In the genomic region with DNA sequence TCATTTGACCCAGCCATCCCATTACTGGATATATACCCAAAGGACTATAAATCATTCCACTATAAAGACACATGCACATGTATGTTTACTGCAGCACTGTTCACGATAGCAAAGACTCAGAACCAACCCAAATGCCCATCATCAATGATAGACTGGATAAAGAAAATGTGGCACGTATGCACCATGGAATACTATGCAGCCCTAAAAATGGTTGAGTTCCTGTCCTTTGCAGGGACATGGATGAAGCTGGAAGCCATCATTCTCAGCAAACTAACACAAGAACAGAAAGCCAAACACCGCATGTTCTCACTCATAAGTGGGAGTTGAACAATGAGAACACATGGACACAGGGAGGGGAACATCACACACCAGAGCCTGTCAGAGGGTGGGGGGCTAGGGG, we compare ENCODE assay signal across 6 cellular contexts. TPM values are rescaled to one million over a fixed set of nuclear protein-coding genes. Genes with fewer than 3 reads are reported as not detected.
DNase-seq lines count a peak whose midpoint lies in the region; ATAC-seq, FAIRE-seq and TF ChIP-seq lines count a peak whose summit lies in the region.
"Not testable (repeated sequence)": the region's sequence is repeated elsewhere in the genome, so short reads cannot be mapped to it uniquely, and the experiment has no call there.

No MANE protein-coding gene starts in this region.

- not testable (repeated sequence) for H2BK5ac ChIP-seq in IMR-90 (ENCODE audit: low read depth, low read length, poor library complexity, severe bottlenecking)

- H3K27ac Mint-ChIP-seq in CD4-positive, alpha-beta T cell = peak overlapping the region; percentile 37
- peak overlapping the region; percentile 47 for H3K27ac Mint-ChIP-seq in activated naive CD8-positive, alpha-beta T cell treated with anti-CD3 and anti-CD28 coated beads for 36 hours
- H3K27ac Mint-ChIP-seq in progenitor cell of endocrine pancreas = peak overlapping the region; percentile 85

- not testable (repeated sequence) for H4K5ac ChIP-seq in IMR-90 (ENCODE audit: low read depth, low read length)

- H3K4me3 Mint-ChIP-seq in CD4-positive, alpha-beta T cell; activated naive CD8-positive, alpha-beta T cell treated with anti-CD3 and anti-CD28 coated beads for 36 hours; progenitor cell of endocrine pancreas (ENCODE audit: low read depth): not testable (repeated sequence)

- not testable (repeated sequence) for H2AK9ac ChIP-seq in IMR-90 (replicated peaks; ENCODE audit: low read depth, low read length, poor library complexity)

- H3K36me3 ChIP-seq in IMR-90 (ENCODE audit: control insufficient read depth, insufficient read depth, low read length) (peaks cover 20% of the 10 kb centered on the region), K562 (ENCODE audit: control insufficient read depth, insufficient read depth, low read length) (peaks cover 56% of the 10 kb centered on the region)

- H3K14ac ChIP-seq in IMR-90 (replicated peaks; ENCODE audit: low read depth, low read length) = not testable (repeated sequence)

- peak overlapping the region; percentile 42; the same call in 2 of the 3 replicates for H3K4me2 ChIP-seq in A549
- H3K4me2 ChIP-seq in IMR-90 (ENCODE audit: low read depth, low read length); K562 (ENCODE audit: insufficient read depth, low read length): not testable (repeated sequence)

- not testable (repeated sequence) for H2BK120ac ChIP-seq in IMR-90 (ENCODE audit: low read depth, low read length)

- not testable (repeated sequence) for H2BK15ac ChIP-seq in IMR-90 (ENCODE audit: low read depth, low read length)

- not testable (repeated sequence) for H3K18ac ChIP-seq in IMR-90 (ENCODE audit: low read depth, low read length)

- H2AK5ac ChIP-seq in IMR-90 (ENCODE audit: low read depth, low read length) = not testable (repeated sequence)

- H4K20me1 ChIP-seq in IMR-90 (ENCODE audit: insufficient read depth, low read length); K562 (replicated peaks; ENCODE audit: control insufficient read depth, insufficient read depth, low read length): not testable (repeated sequence)

- 95% methylated on average over 3 of the region's 3 CpGs for WGBS in A549 (ENCODE audit: missing lambda C conversion rate)
- WGBS in IMR-90 (ENCODE audit: extremely low coverage in 2 of 2, insufficient read length in 1 of 2), 2 experiments = no CpG with 5 or more reads among the region's 3 CpGs
- 100% methylated on average over 3 of the region's 3 CpGs for WGBS in K562 (ENCODE audit: insufficient coverage, low coverage, missing lambda C conversion rate)

- peaks cover 12% of the 10 kb centered on the region for H3K9me3 Mint-ChIP-seq in CD4-positive, alpha-beta T cell
- H3K9me3 Mint-ChIP-seq in activated naive CD8-positive, alpha-beta T cell treated with anti-CD3 and anti-CD28 coated beads for 36 hours = peaks cover 26% of the 10 kb centered on the region
- peaks cover 38% of the 10 kb centered on the region for H3K9me3 Mint-ChIP-seq in progenitor cell of endocrine pancreas (ENCODE audit: low read depth)

- not testable (repeated sequence) for FAIRE-seq in A549 (lab: Jason Lieb, UNC); K562 (lab: Jason Lieb, UNC)

- not testable (repeated sequence) for H3K27me3 ChIP-seq in CD4-positive, alpha-beta T cell (ENCODE audit: control insufficient read depth, insufficient read depth, low read length); IMR-90 (ENCODE audit: control insufficient read depth, insufficient read depth, low read length); K562 (ENCODE audit: control insufficient read depth in 2 of 2, insufficient read depth in 2 of 2, low read length in 2 of 2)

- ATAC-seq in A549; CD4-positive, alpha-beta T cell (ENCODE audit: poor library complexity); IMR-90 (ENCODE audit: low read depth); K562: not testable (repeated sequence)

- H4K91ac ChIP-seq in IMR-90 (ENCODE audit: insufficient read depth, low read depth, low read length) = not testable (repeated sequence)

- not testable (repeated sequence) for TF ChIP-seq POLR2A in A549 (IDR thresholded peaks at IDR 0.05; ENCODE audit: low read length); IMR-90 (IDR thresholded peaks at IDR 0.05; ENCODE audit: low read depth, low read length); K562 (conservative IDR thresholded peaks at IDR 0.05)

- POLR2A ChIA-PET in A549 (lab: Yijun Ruan, JAX); CD4-positive, alpha-beta T cell (lab: Charles Lee); IMR-90 (lab: Charles Lee; ENCODE audit: unreplicated experiment); K562 (lab: Yijun Ruan, JAX): not testable (repeated sequence)

- intact Hi-C loops in CD4-positive, alpha-beta T cell (cut with DNase I, micrococcal nuclease); IMR-90 (cut with micrococcal nuclease); K562 (cut with micrococcal nuclease): not testable (repeated sequence)

- not testable (repeated sequence) for H3K9ac ChIP-seq in IMR-90 (ENCODE audit: low read depth, low read length); K562 (ENCODE audit: insufficient read depth in 1 of 2, low read depth in 2 of 2, low read length in 2 of 2)

- not testable (repeated sequence) for H2AFZ ChIP-seq in IMR-90 (replicated peaks; ENCODE audit: low read length, poor library complexity); K562 (ENCODE audit: low read depth, low read length)

- H3K4ac ChIP-seq in IMR-90 (ENCODE audit: low read depth, low read length) = not testable (repeated sequence)

- in situ Hi-C loops in IMR-90 (cut with MboI; ENCODE audit: low sequenced_read_pairs); K562 (cut with MboI): not testable (repeated sequence)

- not testable (repeated sequence) for H3K27me3 Mint-ChIP-seq in CD4-positive, alpha-beta T cell; activated naive CD8-positive, alpha-beta T cell treated with anti-CD3 and anti-CD28 coated beads for 36 hours; progenitor cell of endocrine pancreas

- H3K36me3 Mint-ChIP-seq in CD4-positive, alpha-beta T cell (ENCODE audit: low read depth) = peaks cover 99% of the 10 kb centered on the region
- H3K36me3 Mint-ChIP-seq in activated naive CD8-positive, alpha-beta T cell treated with anti-CD3 and anti-CD28 coated beads for 36 hours = peaks cover 81% of the 10 kb centered on the region
- H3K36me3 Mint-ChIP-seq in progenitor cell of endocrine pancreas (ENCODE audit: insufficient read depth) = peaks cover 60% of the 10 kb centered on the region

- H2BK20ac ChIP-seq in IMR-90 (ENCODE audit: low read depth, low read length) = not testable (repeated sequence)

- not testable (repeated sequence) for TF ChIP-seq RAD21 in A549 (conservative IDR thresholded peaks at IDR 0.05 in 1 of 2, IDR thresholded peaks at IDR 0.05 in 1 of 2); IMR-90 (IDR thresholded peaks at IDR 0.05; ENCODE audit: low read length); K562 (CRISPR knock-in tag; conservative IDR thresholded peaks at IDR 0.05 in 1 of 2, IDR thresholded peaks at IDR 0.05 in 1 of 2)

- H3K4me1 Mint-ChIP-seq in CD4-positive, alpha-beta T cell (ENCODE audit: low read depth); progenitor cell of endocrine pancreas (ENCODE audit: low read depth): not testable (repeated sequence)
- H3K4me1 Mint-ChIP-seq in activated naive CD8-positive, alpha-beta T cell treated with anti-CD3 and anti-CD28 coated beads for 36 hours = peaks cover 15% of the 10 kb centered on the region

- H3K23ac ChIP-seq in IMR-90 (ENCODE audit: low read depth, low read length) = not testable (repeated sequence)

- H3K4me3 ChIP-seq in A549; IMR-90 (ENCODE audit: insufficient read depth, low read depth, low read length); K562: not testable (repeated sequence)

- not testable (repeated sequence) for DNase-seq in A549 (ENCODE audit: low read depth in 1 of 2, low spot score in 1 of 2); CD4-positive, alpha-beta T cell; IMR-90; activated naive CD8-positive, alpha-beta T cell treated with anti-CD3 and anti-CD28 coated beads for 36 hours; K562 (ENCODE audit: extremely low read depth in 1 of 4, low spot score in 3 of 4); progenitor cell of endocrine pancreas (ENCODE audit: low spot score, unreplicated experiment)

- not testable (repeated sequence) for H3K56ac ChIP-seq in IMR-90 (ENCODE audit: extremely low read depth, insufficient read depth, low read length)

- TF ChIP-seq CTCF in A549 (IDR thresholded peaks at IDR 0.05); CD4-positive, alpha-beta T cell (IDR thresholded peaks at IDR 0.05); IMR-90 (conservative IDR thresholded peaks at IDR 0.05; ENCODE audit: low read depth, low read length); K562 (IDR thresholded peaks at IDR 0.05 in 2 of 3, conservative IDR thresholded peaks at IDR 0.05 in 1 of 3; ENCODE audit: insufficient read depth in 2 of 3, low read depth in 1 of 3, low read length in 3 of 3); progenitor cell of endocrine pancreas (IDR thresholded peaks at IDR 0.05; ENCODE audit: unreplicated experiment): not testable (repeated sequence)

- TF ChIP-seq EP300 in A549 (IDR thresholded peaks at IDR 0.05); K562 (IDR thresholded peaks at IDR 0.05; ENCODE audit: low read length): not testable (repeated sequence)

- dilution Hi-C loops in IMR-90 (cut with HindIII; ENCODE audit: low sequenced_read_pairs, unreplicated experiment) = not testable (repeated sequence)

- H3K4me1 ChIP-seq in A549 = peaks cover 14% of the 10 kb centered on the region
- not testable (repeated sequence) for H3K4me1 ChIP-seq in IMR-90 (ENCODE audit: control insufficient read depth, insufficient read depth, low read length); K562 (replicated peaks in 1 of 2; ENCODE audit: control insufficient read depth in 2 of 2, insufficient read depth in 2 of 2, low read length in 2 of 2)

- H3K9me3 ChIP-seq in A549 (peaks cover 31% of the 10 kb centered on the region), IMR-90 (ENCODE audit: control insufficient read depth, insufficient read depth, low read length) (peaks cover 18% of the 10 kb centered on the region), K562 (replicated peaks; ENCODE audit: control insufficient read depth, insufficient read depth, low read depth, low read length) (peaks cover 13% of the 10 kb centered on the region)
- H3K9me3 ChIP-seq in CD4-positive, alpha-beta T cell (ENCODE audit: control insufficient read depth, low read length) = not testable (repeated sequence)

- not testable (repeated sequence) for H3K79me1 ChIP-seq in IMR-90 (ENCODE audit: low read depth in 1 of 2, low read length in 2 of 2)

- BruUV-seq in IMR-90 (replicated peaks; lab: Mats Ljungman, UMichigan) = TSS peak; percentile 2
- not testable (repeated sequence) for BruUV-seq in K562 (replicated peaks; lab: Mats Ljungman, UMichigan)

- H4K8ac ChIP-seq in IMR-90 (ENCODE audit: low read depth in 2 of 2, low read length in 2 of 2) = not testable (repeated sequence)

- not testable (repeated sequence) for H3K79me2 ChIP-seq in K562 (ENCODE audit: control insufficient read depth, insufficient read depth, low read length)

- not testable (repeated sequence) for H3K27ac ChIP-seq in A549; CD4-positive, alpha-beta T cell (ENCODE audit: low read depth, low read length); IMR-90 (ENCODE audit: insufficient read depth, low read length); K562 (ENCODE audit: extremely low read depth, low read depth, low read length)

- CTCF ChIA-PET in A549 (lab: Yijun Ruan, JAX) = interaction anchor here (0.7 kb wide), 2 partner anchors 31 to 1896 kb away, joined by 4 read pairs; no protein-coding TSS in a partner anchor
- CTCF ChIA-PET in CD4-positive, alpha-beta T cell (lab: Charles Lee); IMR-90 (lab: Yijun Ruan, JAX); K562 (lab: Yijun Ruan, JAX; ENCODE audit: low intra/inter-chr PET ratio): not testable (repeated sequence)

- H3K9me1 ChIP-seq in IMR-90 (ENCODE audit: insufficient read depth, low read length); K562 (ENCODE audit: control insufficient read depth, insufficient read depth, low read length): not testable (repeated sequence)

RNA-seq across cellular contexts. Expression of a gene that starts 49.5 kb away (rescaled TPM):
- 53.4 and 66.1 TPM in 2 replicates for polyA plus RNA-seq in A549 (2011; rRNA removed)
- 7.4 and 9.1 TPM in 2 replicates for polyA plus RNA-seq in A549 (2012; cell fraction: cytosol; rRNA removed)
- 10.1 and 10.8 TPM in 2 replicates for polyA plus RNA-seq in A549 (2012; cell fraction: nucleus; rRNA removed)
- 22.4 to 27.4 TPM (median 22.5 TPM) in 3 replicates for polyA plus RNA-seq in A549 (2017; fragmentation: RNase III; extraction: RNeasy Plus Mini Kit Qiagen cat#74134 plus additional on column Dnase treatment)
- polyA minus RNA-seq in A549 (2011; rRNA and poly(A)+ RNA removed) = 46.5 and 48.0 TPM in 2 replicates
- total RNA-seq in CD4-positive, alpha-beta T cell = 1 to 10 TPM; 5.8 to 6.8 TPM
- 4.7 and 5.0 TPM in 2 replicates for total RNA-seq in IMR-90 (2012; rRNA removed)
- 1.6 and 2.2 TPM in 2 replicates for polyA plus RNA-seq in IMR-90 (2012; rRNA removed)
- polyA plus RNA-seq in IMR-90 (2012; cell fraction: cytosol; rRNA removed) = 1.3 TPM in 2 replicates
- polyA plus RNA-seq in IMR-90 (2012; cell fraction: nucleus; rRNA removed; ENCODE audit: low replicate concordance) = 0.72 and 2.1 TPM in 2 replicates
- total RNA-seq in activated naive CD8-positive, alpha-beta T cell treated with anti-CD3 and anti-CD28 coated beads for 36 hours = 1 to 10 TPM; 6.6 to 7.0 TPM
- total RNA-seq in K562 (2011; cell fraction: chromatin; rRNA removed; ENCODE audit: low replicate concordance) = 33.3 and 50.1 TPM in 2 replicates
- total RNA-seq in K562 (2011; cell fraction: nucleolus; rRNA removed) = 21.5 and 22.9 TPM in 2 replicates
- total RNA-seq in K562 (2011; cell fraction: nucleoplasm; rRNA removed) = 40.9 and 50.4 TPM in 2 replicates
- 8.5 and 9.4 TPM in 2 replicates for total RNA-seq in K562 (2014; rRNA removed)
- 12.6 and 14.5 TPM in 2 replicates for total RNA-seq in K562 (2014; rRNA removed; fragmentation: Illumina TruSeq; extraction: Trizol)
- 15.7 and 17.7 TPM in 2 replicates for total RNA-seq in K562 (2015; rRNA removed; fragmentation: Illumina TruSeq; extraction: Trizol)
- 12.0 and 14.5 TPM in 2 replicates for total RNA-seq in K562 (2021)
- 24.6 and 26.3 TPM in 2 replicates for polyA plus RNA-seq in K562 (2011; rRNA removed)
- 8.6 and 21.4 TPM in 2 replicates for polyA plus RNA-seq in K562 (2011; cell fraction: cytosol; rRNA removed)
- polyA plus RNA-seq in K562 (2011; cell fraction: nucleus; rRNA removed) = 16.4 and 20.7 TPM in 2 replicates
- 12.3 and 25.2 TPM in 2 replicates for polyA plus RNA-seq in K562 (2012)
- 11.1 and 12.9 TPM in 2 replicates for polyA plus RNA-seq in K562 (2014; fragmentation: Illumina TruSeq; extraction: Trizol)
- 1 to 10 TPM; 2.5 to 4.6 TPM for polyA plus RNA-seq in K562 (2014; fragmentation: Nextera tagmentation; extraction: Ambion mirVana)
- polyA plus RNA-seq in K562 (2014; rRNA removed) = 7.1 and 8.3 TPM in 2 replicates
- polyA minus RNA-seq in K562 (2011; rRNA and poly(A)+ RNA removed) = 44.8 and 50.2 TPM in 2 replicates
- 21.6 and 22.4 TPM in 2 replicates for polyA minus RNA-seq in K562 (2011; cell fraction: cytosol; rRNA and poly(A)+ RNA removed)
- polyA minus RNA-seq in K562 (2011; cell fraction: nucleus; rRNA and poly(A)+ RNA removed) = 11.3 and 20.2 TPM in 2 replicates
- 20.3 and 21.2 TPM in 2 replicates for total RNA-seq in progenitor cell of endocrine pancreas
